ENCODE assay signal across 1 cellular context in the genomic region with DNA sequence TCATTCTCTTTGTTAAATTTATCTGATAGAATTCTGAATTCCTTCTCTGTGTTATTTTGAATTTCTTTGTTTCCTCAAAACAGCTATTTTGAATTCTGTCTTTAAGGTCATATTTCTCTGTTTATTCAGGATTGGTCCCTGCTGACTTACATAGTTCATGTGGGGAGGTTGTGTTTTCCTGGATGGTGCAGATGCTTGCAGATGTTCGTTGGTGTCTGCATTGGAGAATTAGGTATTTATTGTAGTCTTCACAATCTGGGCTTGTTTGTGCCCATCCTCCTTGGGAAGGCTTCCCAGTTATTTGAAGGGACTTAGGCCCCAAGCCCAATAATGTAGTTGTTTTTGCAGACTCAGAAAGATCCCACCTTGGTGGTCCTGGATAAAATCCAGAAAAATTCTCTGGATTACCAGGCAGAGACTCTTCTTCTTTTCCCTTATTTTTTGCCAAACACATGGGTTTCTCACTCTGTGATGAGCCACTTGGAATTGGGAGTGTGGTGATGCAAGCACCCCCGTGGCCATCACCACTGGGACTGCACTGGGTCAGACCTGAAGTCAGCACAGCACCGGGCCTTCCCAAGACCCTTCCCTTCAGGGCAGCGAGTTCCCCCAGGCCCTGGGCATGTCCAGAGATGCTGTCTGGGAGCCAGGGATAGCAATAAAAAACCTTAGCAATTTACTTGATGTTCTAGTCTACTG.
TF ChIP-seq lines count a peak whose summit lies in the region.

No MANE protein-coding gene starts in this region.

TF ChIP-seq in H1, 55 proteins besides CTCF, POLR2A, EP300 and RAD21 (continued from another document):
- no peak for TF ChIP-seq CHD7 (IDR thresholded peaks at IDR 0.05; ENCODE audit: insufficient replicate concordance, low read length)
- no peak for TF ChIP-seq TBP (IDR thresholded peaks at IDR 0.05; ENCODE audit: low read depth, low read length)
- TF ChIP-seq ATF2 (IDR thresholded peaks at IDR 0.05; ENCODE audit: low read length): no peak
- TF ChIP-seq, protein P1, sequence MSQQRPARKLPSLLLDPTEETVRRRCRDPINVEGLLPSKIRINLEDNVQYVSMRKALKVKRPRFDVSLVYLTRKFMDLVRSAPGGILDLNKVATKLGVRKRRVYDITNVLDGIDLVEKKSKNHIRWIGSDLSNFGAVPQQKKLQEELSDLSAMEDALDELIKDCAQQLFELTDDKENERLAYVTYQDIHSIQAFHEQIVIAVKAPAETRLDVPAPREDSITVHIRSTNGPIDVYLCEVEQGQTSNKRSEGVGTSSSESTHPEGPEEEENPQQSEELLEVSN (IDR thresholded peaks at IDR 0.05): no peak
- TF ChIP-seq CHD1 (IDR thresholded peaks at IDR 0.05; ENCODE audit: low read depth, low read length): no peak
- no peak for TF ChIP-seq CHD2 (IDR thresholded peaks at IDR 0.05; ENCODE audit: low read length)
- no peak for TF ChIP-seq JUND (IDR thresholded peaks at IDR 0.05; ENCODE audit: low read length)
- TF ChIP-seq BCL11A (IDR thresholded peaks at IDR 0.05; ENCODE audit: low read depth in 2 of 2, low read length in 2 of 2): no peak
- no peak for TF ChIP-seq GABPA (IDR thresholded peaks at IDR 0.05; ENCODE audit: borderline replicate concordance, insufficient read depth, low read length)
- no peak for TF ChIP-seq RNF2 (IDR thresholded peaks at IDR 0.05; ENCODE audit: borderline replicate concordance, low read depth, low read length, missing control alignments, poor library complexity, severe bottlenecking)
- no peak for TF ChIP-seq EZH2 (IDR thresholded peaks at IDR 0.05; ENCODE audit: low read depth, low read length, severe bottlenecking)
- TF ChIP-seq BACH1 (IDR thresholded peaks at IDR 0.05; ENCODE audit: low read length): no peak
